Comparison of ENCODE assay signal across 11 cellular contexts in the genomic region with DNA sequence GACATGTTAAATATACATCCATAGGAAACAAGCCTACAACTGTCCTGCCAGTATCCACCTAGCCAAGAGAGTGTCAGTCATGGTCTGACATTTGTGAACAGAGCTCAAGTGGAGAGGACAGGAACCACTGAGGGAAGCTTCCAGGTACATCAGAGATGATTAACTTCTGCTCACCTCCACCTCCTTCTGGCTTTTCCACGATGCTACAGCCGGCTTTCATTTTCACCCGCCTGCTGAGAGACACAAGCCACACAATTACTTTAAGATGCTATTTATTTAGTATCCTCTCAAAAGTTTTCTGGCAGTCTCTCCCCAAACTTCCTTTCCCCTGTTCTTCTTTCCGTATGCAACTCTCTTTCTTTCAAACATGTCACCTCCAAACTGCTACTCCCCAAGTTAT. TPM values are rescaled to one million over a fixed set of nuclear protein-coding genes. Genes with fewer than 3 reads are reported as not detected.
DNase-seq lines count a peak whose midpoint lies in the region; ATAC-seq, FAIRE-seq and TF ChIP-seq lines count a peak whose summit lies in the region.
"Had no signal": no experiment of that assay in that cellular context is flagged by ENCODE, and none has a peak within 500 bp of the region (broad histone marks: within the 10 kb centered on the region; RNA-seq: fewer than 3 reads in every experiment).

No MANE protein-coding gene starts in this region.

- dilution Hi-C loops in keratinocyte (cut with MboI; ENCODE audit: extremely low pct_ligation_motif_present, low sequenced_read_pairs) = no loop called here

- H3K36me3 Mint-ChIP-seq in MCF 10A (ENCODE audit: insufficient read depth, unreplicated experiment) = peaks cover 52% of the 10 kb centered on the region
- peaks cover 62% of the 10 kb centered on the region for H3K36me3 Mint-ChIP-seq in activated CD4-positive, alpha-beta memory T cell treated with anti-CD3 and anti-CD28 coated beads, Interleukin-2, amount 10 ng/mL, durations not matched to agents 7 days and 5 days (ENCODE audit: low read depth)

- H3K4me1 Mint-ChIP-seq in MCF 10A (ENCODE audit: insufficient read depth, unreplicated experiment) = peaks cover 43% of the 10 kb centered on the region
- peaks cover 74% of the 10 kb centered on the region for H3K4me1 Mint-ChIP-seq in activated CD4-positive, alpha-beta memory T cell treated with anti-CD3 and anti-CD28 coated beads, Interleukin-2, amount 10 ng/mL, durations not matched to agents 7 days and 5 days

- H3K27me3 ChIP-seq in breast epithelium = no peaks in the 10 kb centered on the region
- no peaks in the 10 kb centered on the region for H3K27me3 ChIP-seq in keratinocyte (ENCODE audit: control insufficient read depth, extremely low read depth, insufficient read depth, low read length)
- H3K27me3 ChIP-seq in upper lobe of right lung = no peaks in the 10 kb centered on the region
- H3K27me3 ChIP-seq: tibial nerve had no signal

- intact Hi-C loops in MCF 10A (cut with micrococcal nuclease) = loop anchor here (5.0 kb wide), 1 partner anchor 44 kb away; no protein-coding TSS in a partner anchor
- intact Hi-C loops in breast epithelium (cut with DNase I; ENCODE audit: low total_unique reads) = no loop called here
- intact Hi-C loops in upper lobe of right lung (cut with DNase I) = no loop called here

- no peaks in the 10 kb centered on the region for H3K9me3 ChIP-seq in breast epithelium
- no peaks in the 10 kb centered on the region for H3K9me3 ChIP-seq in keratinocyte (ENCODE audit: control insufficient read depth, low read depth, low read length)
- no peaks in the 10 kb centered on the region for H3K9me3 ChIP-seq in upper lobe of right lung
- H3K9me3 ChIP-seq: tibial nerve had no signal

- CTCF ChIA-PET in MCF 10A (lab: Yijun Ruan, JAX) = interaction anchor here (0.5 to 19.9 kb wide), 14 partner anchors 9 to 444 kb away, joined by 3 to 419 read pairs (median 5); no protein-coding TSS in a partner anchor
- CTCF ChIA-PET in activated CD4-positive, alpha-beta memory T cell treated with anti-CD3 and anti-CD28 coated beads, Interleukin-2, amount 10 ng/mL, durations not matched to agents 7 days and 5 days (lab: Charles Lee) = interaction anchor here (1.0 to 4.6 kb wide), 6 partner anchors 14 to 50 kb away, joined by 3 to 48 read pairs (median 4); no protein-coding TSS in a partner anchor

- H3K36me3 ChIP-seq in breast epithelium (no peaks in the 10 kb centered on the region), keratinocyte (ENCODE audit: control insufficient read depth in 2 of 2, extremely low read depth in 1 of 2, insufficient read depth in 2 of 2, low read length in 2 of 2) (peaks cover 9 to 17% of the 10 kb centered on the region in 2 experiments), upper lobe of right lung (peaks cover 50% of the 10 kb centered on the region)

- no peak for TF ChIP-seq POLR2A in breast epithelium (IDR thresholded peaks at IDR 0.05)

- no TSS peak for BruUV-seq in MCF 10A (replicated peaks; lab: Mats Ljungman, UMichigan)

- H3K79me2 ChIP-seq in keratinocyte (ENCODE audit: control insufficient read depth, insufficient read depth, low read length) = peaks cover 49% of the 10 kb centered on the region

- no peak for ATAC-seq in upper lobe of right lung

- H3K27ac ChIP-seq in breast epithelium = peak overlapping the region in 1 of 2 donors; percentile 49
- H3K27ac ChIP-seq in keratinocyte (ENCODE audit: control insufficient read depth, insufficient read depth, low read length) = peak overlapping the region; percentile 84
- peak overlapping the region; percentile 21 for H3K27ac ChIP-seq in upper lobe of right lung

- peak overlapping the region; percentile 76 for H3K27ac Mint-ChIP-seq in MCF 10A (ENCODE audit: low read depth, unreplicated experiment)
- peak overlapping the region; percentile 86 for H3K27ac Mint-ChIP-seq in activated CD4-positive, alpha-beta memory T cell treated with anti-CD3 and anti-CD28 coated beads, Interleukin-2, amount 10 ng/mL, durations not matched to agents 7 days and 5 days

- TF ChIP-seq CTCF in MCF 10A (IDR thresholded peaks at IDR 0.05; ENCODE audit: unreplicated experiment) (no peak), breast epithelium (IDR thresholded peaks at IDR 0.05) (no peak), keratinocyte (optimal IDR thresholded peaks at IDR 0.05 in 1 of 3, IDR thresholded peaks at IDR 0.05 in 1 of 3, conservative IDR thresholded peaks at IDR 0.05 in 1 of 3; ENCODE audit: extremely low read depth in 1 of 3, insufficient read depth in 2 of 3, low read length in 3 of 3) (peak; percentile 54 to 58 (median 55)), upper lobe of right lung (IDR thresholded peaks at IDR 0.05) (no peak), D721Med (IDR thresholded peaks at IDR 0.05; ENCODE audit: insufficient read depth, missing control alignments) (no peak)

- DNase-seq in MCF 10A (ENCODE audit: unreplicated experiment) (no peak), breast epithelium (ENCODE audit: low spot score in 2 of 2) (no peak), keratinocyte (ENCODE audit: low read depth, low spot score) (no peak), upper lobe of right lung (no peak), NCI-H510A (lab: John Stamatoyannopoulos, UW) (no peak), NCI-H1930 (lab: John Stamatoyannopoulos, UW) (no peak), D721Med (ENCODE audit: insufficient read length, low spot score) (no peak)
- DNase-seq in activated CD4-positive, alpha-beta memory T cell treated with anti-CD3 and anti-CD28 coated beads, Interleukin-2, amount 10 ng/mL, durations not matched to agents 7 days and 5 days = peak; percentile 32
- DNase-seq: activated gamma-delta T cell treated with Interleukin-2 at 50 U/mL for 16 hours, DMS79 treated with DMSO at 0.1 percent for 48 hours had no signal

- peak overlapping the region; percentile 92 for H3K4me2 ChIP-seq in keratinocyte (ENCODE audit: control insufficient read depth, extremely low read depth, insufficient read depth, low read depth, low read length)

- H3K4me1 ChIP-seq in breast epithelium (peaks cover 0 to 21% of the 10 kb centered on the region in 2 donors), keratinocyte (ENCODE audit: control insufficient read depth, extremely low read depth, insufficient read depth, low read length) (peaks cover 51% of the 10 kb centered on the region), upper lobe of right lung (peaks cover 41% of the 10 kb centered on the region)

- peak overlapping the region; percentile 79 for H3K4me3 Mint-ChIP-seq in MCF 10A (ENCODE audit: unreplicated experiment)
- H3K4me3 Mint-ChIP-seq in activated CD4-positive, alpha-beta memory T cell treated with anti-CD3 and anti-CD28 coated beads, Interleukin-2, amount 10 ng/mL, durations not matched to agents 7 days and 5 days = peak overlapping the region; percentile 92

- POLR2A ChIA-PET in MCF 10A (lab: Yijun Ruan, JAX) = interaction anchor here (0.7 to 5.9 kb wide), 7 partner anchors 10 to 96 kb away, joined by 3 to 64 read pairs (median 3); no protein-coding TSS in a partner anchor
- POLR2A ChIA-PET in activated CD4-positive, alpha-beta memory T cell treated with anti-CD3 and anti-CD28 coated beads, Interleukin-2, amount 10 ng/mL, durations not matched to agents 7 days and 5 days (lab: Charles Lee) = interaction anchor here (1.0 to 2.1 kb wide), 2 partner anchors 19 to 26 kb away, joined by 3 to 13 read pairs; no protein-coding TSS in a partner anchor

- H3K9me3 Mint-ChIP-seq in MCF 10A (ENCODE audit: unreplicated experiment) = no peaks in the 10 kb centered on the region
- H3K9me3 Mint-ChIP-seq in activated CD4-positive, alpha-beta memory T cell treated with anti-CD3 and anti-CD28 coated beads, Interleukin-2, amount 10 ng/mL, durations not matched to agents 7 days and 5 days = no peaks in the 10 kb centered on the region

- no peak overlapping the region for H2AFZ ChIP-seq in keratinocyte (ENCODE audit: control insufficient read depth, low read length)

- H3K9me1 ChIP-seq in keratinocyte (ENCODE audit: control insufficient read depth, extremely low read depth, insufficient read depth, low read length) = no peaks in the 10 kb centered on the region

- no peak overlapping the region for H3K4me3 ChIP-seq in breast epithelium
- peak overlapping the region; percentile 79 to 96 (median 86) for H3K4me3 ChIP-seq in keratinocyte (ENCODE audit: control insufficient read depth in 2 of 3, extremely low read depth in 1 of 3, insufficient read depth in 2 of 3, low read depth in 1 of 3, low read length in 3 of 3)
- no peak overlapping the region for H3K4me3 ChIP-seq in upper lobe of right lung

- FAIRE-seq in keratinocyte (lab: Jason Lieb, UNC) (peak; percentile 69), D721Med (lab: Jason Lieb, UNC) (no peak)

- no peaks in the 10 kb centered on the region for H3K27me3 Mint-ChIP-seq in MCF 10A (ENCODE audit: insufficient read depth, unreplicated experiment)
- no peaks in the 10 kb centered on the region for H3K27me3 Mint-ChIP-seq in activated CD4-positive, alpha-beta memory T cell treated with anti-CD3 and anti-CD28 coated beads, Interleukin-2, amount 10 ng/mL, durations not matched to agents 7 days and 5 days

- H3K9ac ChIP-seq in keratinocyte (ENCODE audit: control insufficient read depth, extremely low read depth, insufficient read depth, low read length) = peak overlapping the region; percentile 92

- no peaks in the 10 kb centered on the region for H4K20me1 ChIP-seq in keratinocyte (ENCODE audit: control insufficient read depth, extremely low read depth, insufficient read depth, low read length)

RNA-seq across cellular contexts. Expression of a gene that starts 2.1 kb away (rescaled TPM):
- 28.6 and 35.0 TPM in 2 replicates for total RNA-seq in MCF 10A (2022)
- total RNA-seq in breast epithelium = 10 to 100 TPM; 20.0 to 28.0 (median 22.0) TPM
- 10 to 100 TPM; 47.5 to 51.1 TPM for total RNA-seq in activated CD4-positive, alpha-beta memory T cell treated with anti-CD3 and anti-CD28 coated beads, Interleukin-2, amount 10 ng/mL, durations not matched to agents 7 days and 5 days
- polyA plus RNA-seq in keratinocyte = 16.7 to 22.3 TPM (median 21.2 TPM) in 3 replicates
- polyA plus RNA-seq in keratinocyte (2011; ENCODE audit: low read depth) = 16.0 TPM
- 11.0 and 14.0 TPM in 2 replicates for polyA plus RNA-seq in keratinocyte (2011; cell fraction: cytosol; rRNA removed)
- polyA plus RNA-seq in keratinocyte (2011; cell fraction: nucleus; rRNA removed) = 34.6 and 39.9 TPM in 2 replicates
- polyA plus RNA-seq in keratinocyte (2012; ENCODE audit: low replicate concordance) = 20.3 and 25.8 TPM in 2 replicates
- polyA minus RNA-seq in keratinocyte = 23.1 to 53.1 TPM (median 42.1 TPM) in 3 replicates
- 25.3 TPM for polyA minus RNA-seq in keratinocyte (2011; cell fraction: cytosol; rRNA and poly(A)+ RNA removed)
- polyA minus RNA-seq in keratinocyte (2011; cell fraction: nucleus; rRNA and poly(A)+ RNA removed) = 31.2 and 45.8 TPM in 2 replicates
- total RNA-seq in upper lobe of right lung = 39.2 TPM

RNA-seq across cellular contexts. Expression of a gene that starts 36.5 kb away (rescaled TPM):
- total RNA-seq in MCF 10A (2022) = not detected in 2 replicates
- not detected for total RNA-seq in breast epithelium
- total RNA-seq in activated CD4-positive, alpha-beta memory T cell treated with anti-CD3 and anti-CD28 coated beads, Interleukin-2, amount 10 ng/mL, durations not matched to agents 7 days and 5 days = not detected
- polyA plus RNA-seq in keratinocyte = not detected in 3 replicates
- polyA plus RNA-seq in keratinocyte (2011; ENCODE audit: low read depth) = not detected
- polyA plus RNA-seq in keratinocyte (2011; cell fraction: cytosol; rRNA removed) = not detected in 2 replicates
- not detected in 2 replicates for polyA plus RNA-seq in keratinocyte (2011; cell fraction: nucleus; rRNA removed)
- polyA plus RNA-seq in keratinocyte (2012; ENCODE audit: low replicate concordance) = not detected in 2 replicates
- polyA minus RNA-seq in keratinocyte = not detected in 3 replicates
- polyA minus RNA-seq in keratinocyte (2011; cell fraction: cytosol; rRNA and poly(A)+ RNA removed) = not detected
- not detected in 2 replicates for polyA minus RNA-seq in keratinocyte (2011; cell fraction: nucleus; rRNA and poly(A)+ RNA removed)
- not detected for total RNA-seq in upper lobe of right lung
- total RNA-seq: tibial nerve had no signal

Comparison
In these comparisons a context has a peak if more than half of its experiments do, and no peak if none do; other contexts are left out.
1. CTCF ChIP-seq: peak in keratinocyte (3 of 3); none in MCF 10A (single experiment), breast epithelium (0 of 3), upper lobe of right lung (single experiment) and D721Med (single experiment).
2. H3K4me3 ChIP-seq: peak in keratinocyte (3 of 3); none in breast epithelium (0 of 3) and upper lobe of right lung (single experiment).